27 cellular contexts compared by ENCODE assay signal in genomic region chr14:87600236-87600635, GRCh38.
"Had no signal": no experiment of that assay in that cellular context is flagged by ENCODE, and none has a peak within 500 bp of the region (broad histone marks: within the 10 kb centered on the region; RNA-seq: fewer than 3 reads in every experiment).

No MANE protein-coding gene starts in this region.

- H3K27ac ChIP-seq: esophagus squamous epithelium, ovary, psoas muscle, sigmoid colon, thyroid gland, upper lobe of right lung, VCaP had no signal

- H3K27me3 ChIP-seq: esophagus squamous epithelium, ovary, sigmoid colon, thyroid gland, upper lobe of right lung had no signal

- H3K4me3 ChIP-seq: esophagus squamous epithelium, ovary, psoas muscle, sigmoid colon, thyroid gland, upper lobe of right lung had no signal

- H3K36me3 Mint-ChIP-seq: activated naive CD8-positive, alpha-beta T cell; mesothelial cell of epicardium; stimulated activated memory B cell treated with anti-CD40 and anti-IgM and Interleukin-4, amounts not matched to agents 10 μg/mL and 1 μg/mL and 100 μg/mL, for 72 hours had no signal

- H3K36me3 ChIP-seq: esophagus squamous epithelium, ovary, sigmoid colon, thyroid gland, upper lobe of right lung had no signal

- H3K4me1 ChIP-seq: esophagus squamous epithelium, psoas muscle, thyroid gland, upper lobe of right lung had no signal

- H3K4me1 Mint-ChIP-seq: central memory CD8-positive, alpha-beta T cell; mesothelial cell of epicardium; naive B cell; stimulated activated memory B cell treated with anti-CD40 and anti-IgM and Interleukin-4, amounts not matched to agents 10 μg/mL and 1 μg/mL and 100 μg/mL, for 72 hours; stimulated activated naive CD8-positive, alpha-beta T cell treated with anti-CD3 and anti-CD28 coated beads, Interleukin-15, amount 100 ng/mL, for 72 hours had no signal

- H3K9me3 ChIP-seq: ovary, psoas muscle, thyroid gland, upper lobe of right lung had no signal

- H3K27ac Mint-ChIP-seq: activated naive CD8-positive, alpha-beta T cell; dendritic cell treated with granulocyte-macrophage colony-stimulating factor and Interleukin-4, amounts not matched to agents 40 ng/mL and 50 ng/mL, for 4 days; endodermal cell; mesothelial cell of epicardium; naive B cell; stimulated activated memory B cell treated with anti-CD40 and anti-IgM and Interleukin-4, amounts not matched to agents 10 μg/mL and 1 μg/mL and 100 μg/mL, for 72 hours; stimulated activated naive CD8-positive, alpha-beta T cell treated with anti-CD3 and anti-CD28 coated beads, Interleukin-15, amount 100 ng/mL, for 72 hours; T-helper 2 cell treated with Interferon-gamma antibody and Interleukin-4, amounts not matched to agents 5 μg/mL and 100 μg/mL, for 36 hours had no signal

- DNase-seq: activated CD4-positive, alpha-beta T cell treated with anti-CD3 and anti-CD28 coated beads for 48 hours; activated CD4-positive, alpha-beta T cell treated with anti-CD3 and anti-CD28 coated beads, Interleukin-2, amount 50 U/mL, for 48 hours; activated CD8-positive, alpha-beta memory T cell treated with anti-CD3 and anti-CD28 coated beads for 24 hours; activated effector memory CD4-positive, alpha-beta T cell treated with Interleukin-2 at 50 U/mL for 16 hours; activated naive CD4-positive, alpha-beta T cell treated with Interleukin-2 at 50 U/mL for 16 hours; anterior cingulate cortex; endodermal cell; esophagus squamous epithelium; left cardiac atrium; left ventricle myocardium superior; naive B cell; ovary; psoas muscle; sigmoid colon; small intestine; stimulated activated CD4-positive, alpha-beta T cell treated with anti-CD3 and anti-CD28 coated beads, Interleukin-4, amount 100 ng/mL, for 4 hours; stimulated activated CD8-positive, alpha-beta memory T cell treated with anti-CD3 and anti-CD28 coated beads, Interleukin-4, amount 100 ng/mL, for 48 hours; stimulated activated naive CD8-positive, alpha-beta T cell treated with anti-CD3 and anti-CD28 coated beads, Interleukin-15, amount 100 ng/mL, for 72 hours; thyroid gland; upper lobe of right lung had no signal

- H3K4me3 Mint-ChIP-seq: activated naive CD8-positive, alpha-beta T cell; central memory CD8-positive, alpha-beta T cell; dendritic cell treated with granulocyte-macrophage colony-stimulating factor and Interleukin-4, amounts not matched to agents 40 ng/mL and 50 ng/mL, for 4 days; endodermal cell; mesothelial cell of epicardium; naive B cell; stimulated activated memory B cell treated with anti-CD40 and anti-IgM and Interleukin-4, amounts not matched to agents 10 μg/mL and 1 μg/mL and 100 μg/mL, for 72 hours; stimulated activated naive CD8-positive, alpha-beta T cell treated with anti-CD3 and anti-CD28 coated beads, Interleukin-15, amount 100 ng/mL, for 72 hours; T-helper 2 cell treated with Interferon-gamma antibody and Interleukin-4, amounts not matched to agents 5 μg/mL and 100 μg/mL, for 36 hours had no signal

- H3K27me3 Mint-ChIP-seq: central memory CD8-positive, alpha-beta T cell; dendritic cell treated with granulocyte-macrophage colony-stimulating factor and Interleukin-4, amounts not matched to agents 40 ng/mL and 50 ng/mL, for 4 days; naive B cell; stimulated activated memory B cell treated with anti-CD40 and anti-IgM and Interleukin-4, amounts not matched to agents 10 μg/mL and 1 μg/mL and 100 μg/mL, for 72 hours; stimulated activated naive CD8-positive, alpha-beta T cell treated with anti-CD3 and anti-CD28 coated beads, Interleukin-15, amount 100 ng/mL, for 72 hours had no signal
